24 cellular contexts compared by ENCODE assay signal in the genomic region with DNA sequence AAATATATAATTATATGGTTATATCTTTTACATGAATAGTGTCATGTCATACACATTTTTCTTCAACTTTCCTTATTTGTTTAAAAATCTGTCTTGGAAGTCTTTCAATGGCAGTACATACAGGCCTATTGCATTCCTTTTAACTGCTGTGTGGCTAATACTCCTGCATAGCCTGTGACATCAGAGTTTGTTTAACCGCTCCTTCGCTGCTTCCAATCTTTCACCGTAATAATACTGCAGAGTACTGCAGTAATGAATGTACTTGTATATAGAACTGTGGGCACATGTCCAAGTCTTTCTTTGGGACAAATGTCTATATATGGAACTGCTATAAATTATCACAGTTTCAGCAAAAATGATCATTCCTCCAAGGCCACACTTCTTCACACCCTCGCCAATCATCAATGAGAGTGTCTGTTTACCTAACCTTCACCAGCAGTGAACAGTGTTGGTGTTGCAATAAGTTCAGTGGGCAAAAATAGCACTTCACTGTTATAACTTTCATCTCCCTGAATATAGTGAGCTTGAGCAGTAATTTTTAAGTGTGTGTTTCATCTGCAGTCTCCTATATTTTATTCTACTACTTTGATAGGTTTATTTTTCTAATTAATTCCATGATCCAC.
"Had no signal": no experiment of that assay in that cellular context is flagged by ENCODE, and none has a peak within 500 bp of the region (broad histone marks: within the 10 kb centered on the region; RNA-seq: fewer than 3 reads in every experiment).

No MANE protein-coding gene starts in this region.

- H3K9me3 ChIP-seq: body of pancreas, lower lobe of right lung, tibial nerve had no signal

- H3K4me1 Mint-ChIP-seq: activated CD4-positive, alpha-beta T cell treated with anti-CD3 and anti-CD28 coated beads, Interleukin-2, amount 10 ng/mL, durations not matched to agents 7 days and 5 days; activated naive CD4-positive, alpha-beta T cell treated with anti-CD3 and anti-CD28 coated beads, Interleukin-2, amount 50 U/mL, for 24 hours; naive B cell had no signal

- H3K36me3 ChIP-seq: lower lobe of right lung, tibial nerve had no signal

- H3K4me3 Mint-ChIP-seq: activated CD4-positive, alpha-beta T cell treated with anti-CD3 and anti-CD28 coated beads, Interleukin-2, amount 10 ng/mL, durations not matched to agents 7 days and 5 days; activated CD8-positive, alpha-beta T cell treated with anti-CD3 and anti-CD28 coated beads for 36 hours; activated naive CD4-positive, alpha-beta T cell treated with anti-CD3 and anti-CD28 coated beads, Interleukin-2, amount 50 U/mL, for 24 hours; activated T-helper 1 cell treated with anti-CD3 and anti-CD28 coated beads, Interleukin-12 subunit alpha, Interleukin-12 subunit beta, Interleukin-2, Interleukin-4 antibody, amounts not matched to agents 30 ng/mL and 10 ng/mL and 1 ng/mL, durations not matched to agents 14 hours and 24 hours and 36 hours; naive B cell; stimulated activated naive CD8-positive, alpha-beta T cell treated with anti-CD3 and anti-CD28 coated beads, Interleukin-15, Interleukin-2, amounts not matched to agents 100 ng/mL and 50 ng/mL, for 24 hours had no signal

- H3K9me3 Mint-ChIP-seq: activated CD8-positive, alpha-beta T cell treated with anti-CD3 and anti-CD28 coated beads for 36 hours; activated naive CD4-positive, alpha-beta T cell treated with anti-CD3 and anti-CD28 coated beads, Interleukin-2, amount 50 U/mL, for 24 hours had no signal

- ATAC-seq: activated CD4-positive, CD25-positive, alpha-beta regulatory T cell treated with anti-CD3 and anti-CD28 coated beads, Interleukin-2, amount 50 U/mL, for 24 hours; activated CD8-positive, alpha-beta T cell treated with anti-CD3 and anti-CD28 coated beads for 36 hours; body of pancreas; left cardiac atrium; lower lobe of right lung; right cardiac atrium had no signal

- DNase-seq: activated CD4-positive, alpha-beta T cell treated with anti-CD3 and anti-CD28 coated beads, Interleukin-2, amount 10 ng/mL, durations not matched to agents 7 days and 5 days; activated CD8-positive, alpha-beta T cell treated with anti-CD3 and anti-CD28 coated beads for 36 hours; activated gamma-delta T cell treated with Interleukin-2 at 50 U/mL for 16 hours; anterior cingulate cortex; body of pancreas; dermis blood vessel endothelial cell; effector CD8-positive, alpha-beta T cell; foreskin melanocyte; left cardiac atrium; lower lobe of right lung; mesendoderm; naive B cell; nucleus accumbens; right cardiac atrium; stimulated activated CD4-positive, alpha-beta T cell treated with anti-CD3 and anti-CD28 coated beads, Interleukin-12 subunit alpha, Interleukin-12 subunit beta, amount 100 ng/mL, for 4 hours; substantia nigra had no signal

- H3K27ac ChIP-seq: body of pancreas, lower lobe of right lung, parathyroid adenoma, tibial nerve, VCaP had no signal

- H3K4me3 ChIP-seq: body of pancreas, lower lobe of right lung, tibial nerve had no signal

- H3K9ac ChIP-seq: parathyroid adenoma had no signal

- H3K36me3 Mint-ChIP-seq: activated naive CD4-positive, alpha-beta T cell treated with anti-CD3 and anti-CD28 coated beads, Interleukin-2, amount 50 U/mL, for 24 hours; naive B cell had no signal

- H3K27ac Mint-ChIP-seq: activated CD4-positive, alpha-beta T cell treated with anti-CD3 and anti-CD28 coated beads, Interleukin-2, amount 10 ng/mL, durations not matched to agents 7 days and 5 days; activated CD8-positive, alpha-beta T cell treated with anti-CD3 and anti-CD28 coated beads for 36 hours; activated T-helper 1 cell treated with anti-CD3 and anti-CD28 coated beads, Interleukin-12 subunit alpha, Interleukin-12 subunit beta, Interleukin-2, Interleukin-4 antibody, amounts not matched to agents 30 ng/mL and 10 ng/mL and 1 ng/mL, durations not matched to agents 14 hours and 24 hours and 36 hours; naive B cell; stimulated activated naive CD8-positive, alpha-beta T cell treated with anti-CD3 and anti-CD28 coated beads, Interleukin-15, Interleukin-2, amounts not matched to agents 100 ng/mL and 50 ng/mL, for 24 hours had no signal

- FAIRE-seq: islet of Langerhans had no signal

- H3K4me1 ChIP-seq: lower lobe of right lung, parathyroid adenoma, tibial nerve had no signal

- H2AFZ ChIP-seq: parathyroid adenoma had no signal

- H3K27me3 ChIP-seq: body of pancreas, tibial nerve had no signal

- H3K79me2 ChIP-seq: parathyroid adenoma had no signal
